ENCODE assay signal across 2 cellular contexts in genomic region chrX:87167841-87168240, GRCh38.
TF ChIP-seq lines count a peak whose summit lies in the region.

No MANE protein-coding gene starts in this region.

TF ChIP-seq in GM23338, 12 proteins besides CTCF, POLR2A, EP300 and RAD21:
- TF ChIP-seq REST (IDR thresholded peaks at IDR 0.05; ENCODE audit: unreplicated experiment) = no peak
- no peak for TF ChIP-seq POLR2AphosphoS5 (IDR thresholded peaks at IDR 0.05; ENCODE audit: low read depth)
- TF ChIP-seq ZNF462 (CRISPR knock-in tag; IDR thresholded peaks at IDR 0.05) = no peak
- no peak for TF ChIP-seq EZH2 (IDR thresholded peaks at IDR 0.05; ENCODE audit: low read depth, unreplicated experiment)
- no peak for TF ChIP-seq EZH2phosphoT487 (IDR thresholded peaks at IDR 0.05; ENCODE audit: unreplicated experiment)
- TF ChIP-seq ETS1 (IDR thresholded peaks at IDR 0.05) = no peak
- no peak for TF ChIP-seq ZNF331 (CRISPR knock-in tag; IDR thresholded peaks at IDR 0.05; ENCODE audit: low read depth)
- no peak for TF ChIP-seq CREB1 (CRISPR knock-in tag; IDR thresholded peaks at IDR 0.05; ENCODE audit: low read depth)
- no peak for TF ChIP-seq NANOG (IDR thresholded peaks at IDR 0.05; ENCODE audit: borderline replicate concordance)
- TF ChIP-seq ZNF114 (CRISPR knock-in tag; IDR thresholded peaks at IDR 0.05) = no peak
- TF ChIP-seq JUNB (IDR thresholded peaks at IDR 0.05; ENCODE audit: unreplicated experiment) = no peak
- TF ChIP-seq STAT1 (IDR thresholded peaks at IDR 0.05; ENCODE audit: unreplicated experiment) = no peak

TF ChIP-seq in WTC11, 78 proteins besides CTCF, POLR2A, EP300 and RAD21 (continued from another document):
- TF ChIP-seq AFF4 (CRISPR knock-in tag; IDR thresholded peaks at IDR 0.05; ENCODE audit: borderline replicate concordance) (no peak), HMGA2 (CRISPR knock-in tag; IDR thresholded peaks at IDR 0.05) (no peak), NR1H2 (CRISPR knock-in tag; IDR thresholded peaks at IDR 0.05) (no peak), CREM (CRISPR knock-in tag; IDR thresholded peaks at IDR 0.05) (no peak), ATF1 (CRISPR knock-in tag; IDR thresholded peaks at IDR 0.05) (no peak), AR (CRISPR knock-in tag; IDR thresholded peaks at IDR 0.05) (no peak), STAT6 (CRISPR knock-in tag; conservative IDR thresholded peaks at IDR 0.05; ENCODE audit: low read depth) (no peak), ETV6 (CRISPR knock-in tag; IDR thresholded peaks at IDR 0.05) (no peak), ZNF138 (CRISPR knock-in tag; conservative IDR thresholded peaks at IDR 0.05) (no peak), TP53 (CRISPR knock-in tag; IDR thresholded peaks at IDR 0.05) (no peak), HMGXB4 (CRISPR knock-in tag; IDR thresholded peaks at IDR 0.05) (no peak), KAT7 (CRISPR knock-in tag; IDR thresholded peaks at IDR 0.05; ENCODE audit: borderline replicate concordance) (no peak), CDX4 (CRISPR knock-in tag; IDR thresholded peaks at IDR 0.05; ENCODE audit: borderline replicate concordance) (no peak), OVOL2 (CRISPR knock-in tag; IDR thresholded peaks at IDR 0.05; ENCODE audit: borderline replicate concordance) (no peak), RELA (CRISPR knock-in tag; IDR thresholded peaks at IDR 0.05; ENCODE audit: borderline replicate concordance) (no peak), SMAD4 (CRISPR knock-in tag; IDR thresholded peaks at IDR 0.05) (no peak), NFATC4 (CRISPR knock-in tag; IDR thresholded peaks at IDR 0.05) (no peak), CREB1 (CRISPR knock-in tag; IDR thresholded peaks at IDR 0.05) (no peak)
TF ChIP-seq in WTC11: peak in this region for 0.
